ENCODE assay signal across 9 cellular contexts in genomic region chr2:157246212-157247067, GRCh38. TPM values are rescaled to one million over a fixed set of nuclear protein-coding genes. Genes with fewer than 3 reads are reported as not detected.
DNase-seq lines count a peak whose midpoint lies in the region; ATAC-seq, FAIRE-seq and TF ChIP-seq lines count a peak whose summit lies in the region.
"Had no signal": no experiment of that assay in that cellular context is flagged by ENCODE, and none has a peak within 500 bp of the region (broad histone marks: within the 10 kb centered on the region; RNA-seq: fewer than 3 reads in every experiment).

No MANE protein-coding gene starts in this region.

- intact Hi-C loops in posterior vena cava (cut with DNase I): no loop called here

- FAIRE-seq in HTR-8/SVneo (lab: Jason Lieb, UNC) (no peak), frontal cortex (lab: Jason Lieb, UNC) (no peak)

- H3K4me3 ChIP-seq in GM12864 (ENCODE audit: low read depth, low read length) (no peak overlapping the region; the same call in 1 of the 2 replicates), epithelial cell of proximal tubule (ENCODE audit: low read depth, low read length) (no peak overlapping the region)

- TF ChIP-seq CTCF in GM12864 (IDR thresholded peaks at IDR 0.05; ENCODE audit: low read depth, low read length, missing control alignments): no peak
- TF ChIP-seq CTCF in epithelial cell of proximal tubule (conservative IDR thresholded peaks at IDR 0.05; ENCODE audit: low read depth, low read length): no peak

- peak; percentile 99 for ATAC-seq in GM21717 (IDR thresholded peaks at IDR 0.05; ENCODE audit: unreplicated experiment)

- DNase-seq in GM12864 (ENCODE audit: low read depth): peak; percentile 51
- DNase-seq in HTR-8/SVneo (ENCODE audit: insufficient read length, low spot score): peak; percentile 24
- DNase-seq in epithelial cell of proximal tubule (ENCODE audit: low read depth): peak; percentile 78
- peak; percentile 32 for DNase-seq in stimulated activated CD4-positive, alpha-beta T cell treated with anti-CD3 and anti-CD28 coated beads, Interleukin-4, amount 100 ng/mL, for 1 hour
- DNase-seq in frontal cortex (ENCODE audit: low spot score in 2 of 2): no peak
- no peak for DNase-seq in T-helper 9 cell
- DNase-seq in posterior vena cava (ENCODE audit: low spot score): no peak

RNA-seq across cellular contexts. Expression of gene GALNT5, which starts 11.1 kb away (rescaled TPM):
- total RNA-seq in epithelial cell of proximal tubule (1.1 and 2.0 TPM in 2 replicates), frontal cortex (under 0.01 TPM), posterior vena cava (under 1 TPM; 0.19 TPM)
- total RNA-seq: pulmonary artery endothelial cell had no signal

Comparison
In these comparisons a context has a peak if more than half of its experiments do, and no peak if none do; other contexts are left out.
1. DNase-seq: peak in GM12864 (single experiment), HTR-8/SVneo (single experiment), epithelial cell of proximal tubule (single experiment) and stimulated activated CD4-positive, alpha-beta T cell treated with anti-CD3 and anti-CD28 coated beads, Interleukin-4, amount 100 ng/mL, for 1 hour (single experiment); none in frontal cortex (0 of 2), T-helper 9 cell (single experiment) and posterior vena cava (single experiment).